In genomic region chr4:151489462-151490203, GRCh38 we compare ENCODE assay signal across 16 cellular contexts.
DNase-seq lines count a peak whose midpoint lies in the region; ATAC-seq and TF ChIP-seq lines count a peak whose summit lies in the region.
"Had no signal": no experiment of that assay in that cellular context is flagged by ENCODE, and none has a peak within 500 bp of the region (broad histone marks: within the 10 kb centered on the region; RNA-seq: fewer than 3 reads in every experiment).

No MANE protein-coding gene starts in this region.

- no peak overlapping the region for H3K4me2 ChIP-seq in neural progenitor cell

- in situ Hi-C loops in SK-MEL-5 (cut with HindIII; ENCODE audit: low pct_unique_long_range_greater_than_20kb, low sequenced_read_pairs), result no loop called here

- H3K4me1 ChIP-seq in neural progenitor cell (no peaks in the 10 kb centered on the region), psoas muscle (peaks cover 4% of the 10 kb centered on the region)
- H3K4me1 ChIP-seq: ascending aorta had no signal

- WGBS in psoas muscle, 3 donors, result 83 to 86% (median 84%) methylated on average over 9 of the region's 9 CpGs

- DNase-seq in NCI-H2081 (lab: John Stamatoyannopoulos, UW) (peak; percentile 38 to 75), NCI-H2081 treated with DMSO at 0.1 percent for 48 hours (lab: John Stamatoyannopoulos, UW) (no peak), NCI-H1417 treated with DMSO at 0.1 percent for 48 hours (lab: John Stamatoyannopoulos, UW) (peak; percentile 41), SK-MEL-5 (ENCODE audit: low read depth, low spot score) (peak; percentile 4), neural progenitor cell (ENCODE audit: low spot score) (peak; percentile 36), psoas muscle (no peak), GM20000 (ENCODE audit: low spot score) (no peak)
- DNase-seq in stimulated activated CD4-positive, alpha-beta T cell treated with anti-CD3 and anti-CD28 coated beads, Interleukin-1b, Interleukin-23, amount 100 ng/mL, for 48 hours, result no peak
- DNase-seq: activated CD4-positive, alpha-beta T cell treated with anti-CD3 and anti-CD28 coated beads, Interleukin-2, amount 50 U/mL, for 48 hours; CD8-positive, alpha-beta memory T cell; cortex of kidney; GM23248; MM.1S; stimulated activated naive CD8-positive, alpha-beta T cell treated with anti-CD3 and anti-CD28 coated beads, Interleukin-15, amount 100 ng/mL, for 72 hours had no signal

- H3K4me1 Mint-ChIP-seq in neural progenitor cell, result no peaks in the 10 kb centered on the region
- H3K4me1 Mint-ChIP-seq: CD8-positive, alpha-beta memory T cell; stimulated activated naive CD8-positive, alpha-beta T cell treated with anti-CD3 and anti-CD28 coated beads, Interleukin-15, amount 100 ng/mL, for 72 hours had no signal

- no peak overlapping the region for H2AFZ ChIP-seq in neural progenitor cell (replicated peaks)
- H2AFZ ChIP-seq: GM23248 had no signal

- H3K9me3 ChIP-seq in neural progenitor cell (ENCODE audit: low read depth) (peaks cover 6% of the 10 kb centered on the region), psoas muscle (peaks cover 18% of the 10 kb centered on the region)

- no peak overlapping the region for H3K4me3 ChIP-seq in neural progenitor cell
- H3K4me3 ChIP-seq in psoas muscle, result no peak overlapping the region
- H3K4me3 ChIP-seq: ascending aorta, esophagus muscularis mucosa, GM23248 had no signal

- no peaks in the 10 kb centered on the region for H4K20me1 ChIP-seq in neural progenitor cell (ENCODE audit: low read depth)

- H3F3A ChIP-seq in neural progenitor cell (ENCODE audit: low read depth), result no peaks in the 10 kb centered on the region

- intact Hi-C loops in psoas muscle (cut with DNase I), result loop anchor here in 1 of 2 donors (1.0 kb wide), 1 partner anchor 43 kb away; no protein-coding TSS in a partner anchor

- TF ChIP-seq CTCF in neural progenitor cell (IDR thresholded peaks at IDR 0.05), result peak; percentile 38
- no peak for TF ChIP-seq CTCF in psoas muscle (IDR thresholded peaks at IDR 0.05)
- no peak for TF ChIP-seq CTCF in GM20000 (IDR thresholded peaks at IDR 0.05; ENCODE audit: extremely low read depth, missing control alignments)

- no peak overlapping the region for H3K4me3 Mint-ChIP-seq in neural progenitor cell
- H3K4me3 Mint-ChIP-seq: CD8-positive, alpha-beta memory T cell; stimulated activated naive CD8-positive, alpha-beta T cell treated with anti-CD3 and anti-CD28 coated beads, Interleukin-15, amount 100 ng/mL, for 72 hours had no signal

- H3K27me3 Mint-ChIP-seq in neural progenitor cell (ENCODE audit: insufficient read depth, low read depth), result peaks cover 2% of the 10 kb centered on the region

- H3K27ac ChIP-seq in neural progenitor cell (no peak overlapping the region), psoas muscle (no peak overlapping the region)
- H3K27ac ChIP-seq: ascending aorta, esophagus muscularis mucosa, GM23248 had no signal

- no peak for ATAC-seq in psoas muscle
- ATAC-seq: stimulated activated naive CD8-positive, alpha-beta T cell treated with anti-CD3 and anti-CD28 coated beads, Interleukin-15, amount 100 ng/mL, for 72 hours had no signal

- H3K27ac Mint-ChIP-seq in neural progenitor cell, result no peak overlapping the region
- H3K27ac Mint-ChIP-seq: CD8-positive, alpha-beta memory T cell; stimulated activated naive CD8-positive, alpha-beta T cell treated with anti-CD3 and anti-CD28 coated beads, Interleukin-15, amount 100 ng/mL, for 72 hours had no signal

- no peaks in the 10 kb centered on the region for H3K27me3 ChIP-seq in neural progenitor cell
- no peaks in the 10 kb centered on the region for H3K27me3 ChIP-seq in psoas muscle (ENCODE audit: insufficient read depth in 3 of 3, low read length in 2 of 3)
- H3K27me3 ChIP-seq: ascending aorta, esophagus muscularis mucosa had no signal

- H3K36me3 ChIP-seq in neural progenitor cell (no peaks in the 10 kb centered on the region), psoas muscle (ENCODE audit: insufficient read depth in 1 of 2, low read depth in 1 of 2) (no peaks in the 10 kb centered on the region)
- H3K36me3 ChIP-seq: ascending aorta, esophagus muscularis mucosa had no signal

- H3K36me3 Mint-ChIP-seq in neural progenitor cell, result no peaks in the 10 kb centered on the region

- peaks cover 27% of the 10 kb centered on the region for H3K9me3 Mint-ChIP-seq in neural progenitor cell

- H3K79me2 ChIP-seq in neural progenitor cell (ENCODE audit: low read depth), result no peaks in the 10 kb centered on the region

- no peak overlapping the region for H3K9ac ChIP-seq in neural progenitor cell
- H3K9ac ChIP-seq: GM23248 had no signal

Comparison
In these comparisons a context has a peak if more than half of its experiments do, and no peak if none do; other contexts are left out.
1. DNase-seq: peak in NCI-H2081 (2 of 2), NCI-H1417 treated with DMSO at 0.1 percent for 48 hours (single experiment), SK-MEL-5 (single experiment) and neural progenitor cell (single experiment); none in NCI-H2081 treated with DMSO at 0.1 percent for 48 hours (single experiment), psoas muscle (0 of 2), stimulated activated CD4-positive, alpha-beta T cell treated with anti-CD3 and anti-CD28 coated beads, Interleukin-1b, Interleukin-23, amount 100 ng/mL, for 48 hours (single experiment) and GM20000 (single experiment).